In the genomic region with DNA sequence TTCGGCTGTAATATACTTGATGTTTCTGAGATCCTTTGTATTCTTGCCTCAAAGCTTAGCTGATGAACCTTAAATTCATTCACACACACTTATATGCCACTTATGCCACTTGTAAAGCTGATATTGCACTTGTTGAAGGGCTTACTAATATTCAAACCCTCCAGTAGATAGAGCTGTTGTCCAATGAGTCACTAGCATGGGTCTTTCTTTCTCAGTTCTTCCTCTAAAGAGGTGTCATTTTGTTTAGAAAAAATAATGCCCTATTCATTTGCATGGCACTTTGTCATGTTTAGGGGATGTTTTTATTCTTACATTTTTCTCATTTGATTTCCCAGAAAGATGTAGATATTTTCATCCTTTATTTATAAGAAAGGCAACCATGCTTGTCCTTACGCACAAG, we compare ENCODE assay signal across 10 cellular contexts. TPM values are rescaled to one million over a fixed set of nuclear protein-coding genes. Genes with fewer than 3 reads are reported as not detected.
DNase-seq lines count a peak whose midpoint lies in the region; ATAC-seq and TF ChIP-seq lines count a peak whose summit lies in the region.
"Had no signal": no experiment of that assay in that cellular context is flagged by ENCODE, and none has a peak within 500 bp of the region (broad histone marks: within the 10 kb centered on the region; RNA-seq: fewer than 3 reads in every experiment).

No MANE protein-coding gene starts in this region.

- 94 to 95% methylated on average over 2 of the region's 2 CpGs for WGBS in testis, 2 donors

- H3K4me3 ChIP-seq in epithelial cell of proximal tubule (ENCODE audit: low read depth, low read length) (no peak overlapping the region), testis (no peak overlapping the region)
- H3K4me3 ChIP-seq: SJCRH30 had no signal

- peak; percentile 6 for TF ChIP-seq CTCF in AG09319 (IDR thresholded peaks at IDR 0.05; ENCODE audit: low read depth, low read length)
- TF ChIP-seq CTCF in GM13976 (IDR thresholded peaks at IDR 0.05; ENCODE audit: borderline replicate concordance, control extremely low read depth, extremely low read depth, insufficient read depth, missing control alignments) = no peak
- TF ChIP-seq CTCF in epithelial cell of proximal tubule (conservative IDR thresholded peaks at IDR 0.05; ENCODE audit: low read depth, low read length) = peak; percentile 47
- no peak for TF ChIP-seq CTCF in testis (IDR thresholded peaks at IDR 0.05)

- intact Hi-C loops in testis (cut with DNase I; ENCODE audit: low total_unique reads) = no loop called here

- no peaks in the 10 kb centered on the region for H3K27me3 ChIP-seq in testis
- H3K27me3 ChIP-seq: SJCRH30 had no signal

- ATAC-seq in HG03469 (IDR thresholded peaks at IDR 0.05; ENCODE audit: unreplicated experiment) (peak; percentile 46), GM19455 (IDR thresholded peaks at IDR 0.05; ENCODE audit: unreplicated experiment) (no peak)

- no peaks in the 10 kb centered on the region for H3K9me3 ChIP-seq in testis
- H3K9me3 ChIP-seq: SJCRH30 had no signal

- no peak for DNase-seq in AG09319 (ENCODE audit: extremely low read depth, low read depth)
- DNase-seq in GM13976 (ENCODE audit: low spot score) = peak; percentile 11
- no peak for DNase-seq in epithelial cell of proximal tubule (ENCODE audit: low read depth)
- DNase-seq in activated CD4-positive, alpha-beta T cell treated with anti-CD3 and anti-CD28 coated beads for 48 hours = no peak
- no peak for DNase-seq in testis
- DNase-seq in NCI-H2227 treated with DMSO at 0.1 percent for 48 hours (lab: John Stamatoyannopoulos, UW) = no peak
- DNase-seq: activated naive CD8-positive, alpha-beta T cell treated with anti-CD3 and anti-CD28 coated beads, Interleukin-2, amount 10 ng/mL, durations not matched to agents 7 days and 5 days; SJCRH30 had no signal

- H3K27ac ChIP-seq in testis = no peak overlapping the region
- H3K27ac ChIP-seq: SJCRH30 had no signal

- no peaks in the 10 kb centered on the region for H3K36me3 ChIP-seq in testis (ENCODE audit: low read depth, missing control alignments)

- TF ChIP-seq POLR2A in testis (IDR thresholded peaks at IDR 0.05) = no peak

- in situ Hi-C loops in GM13976 (cut with MboI; ENCODE audit: low sequenced_read_pairs, unreplicated experiment) = no loop called here

- H3K4me1 ChIP-seq in testis = no peaks in the 10 kb centered on the region
- H3K4me1 ChIP-seq: SJCRH30 had no signal

RNA-seq across cellular contexts. Expression of gene MON2, which starts 56.4 kb away (rescaled TPM):
- total RNA-seq in epithelial cell of proximal tubule (11.6 and 15.9 TPM in 2 replicates), testis (10 to 100 TPM; 90.1 to 98.4 TPM)
- 22.8 TPM for polyA plus RNA-seq in testis (ENCODE audit: insufficient read depth, low read depth, low replicate concordance)

Comparison
In these comparisons a context has a peak if more than half of its experiments do, and no peak if none do; other contexts are left out.
1. CTCF ChIP-seq: peak in AG09319 (single experiment) and epithelial cell of proximal tubule (single experiment); none in GM13976 (single experiment) and testis (0 of 3).